1 cellular context compared by ENCODE assay signal in the genomic region with DNA sequence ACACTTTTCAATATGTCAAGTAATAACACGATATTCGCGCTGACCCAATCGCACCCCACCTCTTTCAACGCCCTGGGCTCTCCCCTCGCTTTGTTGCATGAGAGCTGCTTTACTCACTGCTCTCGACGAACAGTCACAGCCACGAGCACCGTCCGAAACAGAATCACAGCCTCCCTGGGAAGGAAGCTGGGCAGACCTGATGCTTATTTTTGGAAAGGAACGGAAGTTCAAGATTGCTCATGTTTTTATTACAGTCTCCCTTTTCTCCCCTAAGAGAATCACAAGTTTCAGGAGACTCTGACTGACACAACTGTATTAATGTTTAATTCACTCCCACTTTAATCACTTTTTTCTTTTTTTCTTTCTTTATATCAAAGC.
TF ChIP-seq lines count a peak whose summit lies in the region.

No MANE protein-coding gene starts in this region.

TF ChIP-seq in GM12878, 131 proteins besides CTCF, POLR2A, EP300 and RAD21 (continued from another document):
- TF ChIP-seq, protein P1, sequence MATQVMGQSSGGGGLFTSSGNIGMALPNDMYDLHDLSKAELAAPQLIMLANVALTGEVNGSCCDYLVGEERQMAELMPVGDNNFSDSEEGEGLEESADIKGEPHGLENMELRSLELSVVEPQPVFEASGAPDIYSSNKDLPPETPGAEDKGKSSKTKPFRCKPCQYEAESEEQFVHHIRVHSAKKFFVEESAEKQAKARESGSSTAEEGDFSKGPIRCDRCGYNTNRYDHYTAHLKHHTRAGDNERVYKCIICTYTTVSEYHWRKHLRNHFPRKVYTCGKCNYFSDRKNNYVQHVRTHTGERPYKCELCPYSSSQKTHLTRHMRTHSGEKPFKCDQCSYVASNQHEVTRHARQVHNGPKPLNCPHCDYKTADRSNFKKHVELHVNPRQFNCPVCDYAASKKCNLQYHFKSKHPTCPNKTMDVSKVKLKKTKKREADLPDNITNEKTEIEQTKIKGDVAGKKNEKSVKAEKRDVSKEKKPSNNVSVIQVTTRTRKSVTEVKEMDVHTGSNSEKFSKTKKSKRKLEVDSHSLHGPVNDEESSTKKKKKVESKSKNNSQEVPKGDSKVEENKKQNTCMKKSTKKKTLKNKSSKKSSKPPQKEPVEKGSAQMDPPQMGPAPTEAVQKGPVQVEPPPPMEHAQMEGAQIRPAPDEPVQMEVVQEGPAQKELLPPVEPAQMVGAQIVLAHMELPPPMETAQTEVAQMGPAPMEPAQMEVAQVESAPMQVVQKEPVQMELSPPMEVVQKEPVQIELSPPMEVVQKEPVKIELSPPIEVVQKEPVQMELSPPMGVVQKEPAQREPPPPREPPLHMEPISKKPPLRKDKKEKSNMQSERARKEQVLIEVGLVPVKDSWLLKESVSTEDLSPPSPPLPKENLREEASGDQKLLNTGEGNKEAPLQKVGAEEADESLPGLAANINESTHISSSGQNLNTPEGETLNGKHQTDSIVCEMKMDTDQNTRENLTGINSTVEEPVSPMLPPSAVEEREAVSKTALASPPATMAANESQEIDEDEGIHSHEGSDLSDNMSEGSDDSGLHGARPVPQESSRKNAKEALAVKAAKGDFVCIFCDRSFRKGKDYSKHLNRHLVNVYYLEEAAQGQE (IDR thresholded peaks at IDR 0.05; ENCODE audit: low read depth, low read length) = no peak
- TF ChIP-seq ZNF207 (IDR thresholded peaks at IDR 0.05; ENCODE audit: borderline replicate concordance) = no peak
- TF ChIP-seq SIN3A (IDR thresholded peaks at IDR 0.05; ENCODE audit: low read depth, low read length) = no peak
- TF ChIP-seq, protein P2, sequence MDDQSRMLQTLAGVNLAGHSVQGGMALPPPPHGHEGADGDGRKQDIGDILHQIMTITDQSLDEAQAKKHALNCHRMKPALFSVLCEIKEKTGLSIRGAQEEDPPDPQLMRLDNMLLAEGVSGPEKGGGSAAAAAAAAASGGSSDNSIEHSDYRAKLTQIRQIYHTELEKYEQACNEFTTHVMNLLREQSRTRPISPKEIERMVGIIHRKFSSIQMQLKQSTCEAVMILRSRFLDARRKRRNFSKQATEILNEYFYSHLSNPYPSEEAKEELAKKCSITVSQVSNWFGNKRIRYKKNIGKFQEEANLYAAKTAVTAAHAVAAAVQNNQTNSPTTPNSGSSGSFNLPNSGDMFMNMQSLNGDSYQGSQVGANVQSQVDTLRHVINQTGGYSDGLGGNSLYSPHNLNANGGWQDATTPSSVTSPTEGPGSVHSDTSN (IDR thresholded peaks at IDR 0.05; ENCODE audit: insufficient replicate concordance, low read depth, low read length) = no peak
- no peak for TF ChIP-seq SMARCA5 (IDR thresholded peaks at IDR 0.05)
- peak in 1 of 2 experiments; percentile 80; a peak in 2 of 4 replicates for TF ChIP-seq ETV6 (conservative IDR thresholded peaks at IDR 0.05 in 1 of 2, IDR thresholded peaks at IDR 0.05 in 1 of 2; ENCODE audit: borderline replicate concordance in 1 of 2, low read depth in 1 of 2)
- no peak for TF ChIP-seq SUPT20H (IDR thresholded peaks at IDR 0.05; ENCODE audit: borderline replicate concordance, control insufficient read depth, low read depth, low read length)
- no peak; a peak in 1 of 4 replicates for TF ChIP-seq IKZF2 (IDR thresholded peaks at IDR 0.05)
- TF ChIP-seq MEF2A (IDR thresholded peaks at IDR 0.05; ENCODE audit: insufficient read depth, low read depth, low read length) = peak; percentile 98
- TF ChIP-seq SPI1 (IDR thresholded peaks at IDR 0.05; ENCODE audit: borderline replicate concordance, insufficient read depth, low read depth, low read length) = no peak
- TF ChIP-seq IRF4 (IDR thresholded peaks at IDR 0.05; ENCODE audit: low read depth, low read length) = 0 out of 2 replicates have a peak, but pooled peaks have one; percentile 55
TF ChIP-seq in GM12878: peak in this region for 24.
